ENCODE assay signal across 23 cellular contexts in the genomic region with DNA sequence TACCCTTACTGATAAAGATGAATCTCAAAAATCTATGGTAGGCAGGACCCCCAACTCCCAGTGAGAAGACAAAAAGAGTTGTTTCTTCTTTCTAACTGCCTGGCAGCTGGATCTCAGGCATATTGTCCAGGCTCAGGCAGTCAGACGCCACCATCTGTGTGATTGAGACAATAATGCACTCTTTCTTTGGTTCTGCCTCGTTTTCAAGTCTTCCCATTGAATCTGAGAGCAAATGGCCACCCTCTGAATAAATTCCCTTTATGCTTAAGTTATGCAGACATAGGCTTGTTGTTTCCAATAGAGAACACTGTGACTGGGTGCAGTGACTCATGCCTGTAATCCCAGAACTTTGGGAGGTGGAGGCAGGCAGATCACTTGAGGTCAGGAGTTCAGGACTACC. TPM values are rescaled to one million over a fixed set of nuclear protein-coding genes. Genes with fewer than 3 reads are reported as not detected.
A peak's percentile ranks its signal among the peaks of the same experiment; 100 is the strongest.
DNase-seq lines count a peak whose midpoint lies in the region; ATAC-seq, FAIRE-seq and TF ChIP-seq lines count a peak whose summit lies in the region.
"Had no signal": no experiment of that assay in that cellular context is flagged by ENCODE, and none has a peak within 500 bp of the region (broad histone marks: within the 10 kb centered on the region; RNA-seq: fewer than 3 reads in every experiment).

No MANE protein-coding gene starts in this region.

- H3K9me3 ChIP-seq in spleen (peaks cover 0 to 5% (median 0%) of the 10 kb centered on the region in 8 donors), HepG2 (ENCODE audit: low read length) (no peaks in the 10 kb centered on the region), heart right ventricle (peaks cover 0 to 4% (median 0%) of the 10 kb centered on the region in 11 donors)
- H3K9me3 ChIP-seq: body of pancreas, colonic mucosa, neutrophil, testis had no signal

- CTCF ChIA-PET in HepG2 (lab: Yijun Ruan, JAX; ENCODE audit: low intra/inter-chr PET ratio, low total read pairs): no interaction called here

- no peaks in the 10 kb centered on the region for H3K36me3 Mint-ChIP-seq in activated T-cell treated with anti-CD3 and anti-CD28 coated beads, Interleukin-2, amount 50 U/mL, for 24 hours (ENCODE audit: low read depth)
- H3K36me3 Mint-ChIP-seq in activated T-helper 2 cell treated with anti-CD3 and anti-CD28 coated beads, Interferon-gamma antibody, Interleukin-2, Interleukin-4, amounts not matched to agents 10 μg/mL and 5 μg/mL and 100 μg/mL, durations not matched to agents 14 hours and 24 hours and 36 hours (ENCODE audit: low read depth): no peaks in the 10 kb centered on the region

- no peak for FAIRE-seq in HepG2 (lab: Jason Lieb, UNC)
- FAIRE-seq: GM12892, K562 had no signal

- H3K27ac ChIP-seq in spleen (peak overlapping the region in 6 of 8 donors; percentile 36 to 73 (median 53)), HepG2 (ENCODE audit: extremely low read length, insufficient read depth, low read length) (no peak overlapping the region), heart right ventricle (peak overlapping the region in 1 of 10 donors; percentile 47)
- H3K27ac ChIP-seq: body of pancreas, colonic mucosa, neutrophil, testis had no signal

- H4K20me1 ChIP-seq in HepG2 (ENCODE audit: insufficient read depth, low read length): no peaks in the 10 kb centered on the region

- H3K4me1 ChIP-seq in spleen (peaks cover 0 to 18% (median 0%) of the 10 kb centered on the region in 6 donors), HepG2 (ENCODE audit: insufficient read depth, low read length) (no peaks in the 10 kb centered on the region), heart right ventricle (peaks cover 0 to 20% (median 0%) of the 10 kb centered on the region in 9 donors)
- H3K4me1 ChIP-seq: colonic mucosa, testis had no signal

- TF ChIP-seq EP300 in HepG2 (IDR thresholded peaks at IDR 0.05; ENCODE audit: low read depth in 2 of 2, low read length in 2 of 2): no peak
- no peak for TF ChIP-seq EP300 in HepG2 (CRISPR knock-in tag; IDR thresholded peaks at IDR 0.05; ENCODE audit: borderline replicate concordance)

- H3K4me3 ChIP-seq in spleen (no peak overlapping the region), HepG2 (replicated peaks in 1 of 3; ENCODE audit: insufficient read depth in 1 of 3, low read depth in 2 of 3, low read length in 3 of 3) (no peak overlapping the region), heart right ventricle (no peak overlapping the region)
- H3K4me3 ChIP-seq: body of pancreas, colonic mucosa, K562, testis had no signal

- H3K9me3 Mint-ChIP-seq in activated T-cell treated with anti-CD3 and anti-CD28 coated beads, Interleukin-2, amount 50 U/mL, for 24 hours: no peaks in the 10 kb centered on the region
- H3K9me3 Mint-ChIP-seq in activated T-helper 2 cell treated with anti-CD3 and anti-CD28 coated beads, Interferon-gamma antibody, Interleukin-2, Interleukin-4, amounts not matched to agents 10 μg/mL and 5 μg/mL and 100 μg/mL, durations not matched to agents 14 hours and 24 hours and 36 hours: peaks cover 4% of the 10 kb centered on the region

- no peak overlapping the region for H3K4me2 ChIP-seq in HepG2 (ENCODE audit: low read depth, low read length)

- H3K27me3 ChIP-seq in spleen (replicated peaks in 1 of 7) (no peaks in the 10 kb centered on the region), HepG2 (ENCODE audit: control insufficient read depth in 1 of 2, insufficient read depth in 2 of 2, low read length in 2 of 2) (peaks cover 0 to 8% of the 10 kb centered on the region in 2 experiments; a peak in 2 of 5 replicates), heart right ventricle (peaks cover 0 to 7% (median 0%) of the 10 kb centered on the region in 7 donors)
- H3K27me3 ChIP-seq: body of pancreas, colonic mucosa, testis had no signal

- peaks cover 36% of the 10 kb centered on the region for H3K4me1 Mint-ChIP-seq in activated T-cell treated with anti-CD3 and anti-CD28 coated beads, Interleukin-2, amount 50 U/mL, for 24 hours (ENCODE audit: low read depth)
- peaks cover 30% of the 10 kb centered on the region for H3K4me1 Mint-ChIP-seq in activated T-helper 2 cell treated with anti-CD3 and anti-CD28 coated beads, Interferon-gamma antibody, Interleukin-2, Interleukin-4, amounts not matched to agents 10 μg/mL and 5 μg/mL and 100 μg/mL, durations not matched to agents 14 hours and 24 hours and 36 hours (ENCODE audit: low read depth)

- H3K27me3 Mint-ChIP-seq in activated T-cell treated with anti-CD3 and anti-CD28 coated beads, Interleukin-2, amount 50 U/mL, for 24 hours: no peaks in the 10 kb centered on the region
- H3K27me3 Mint-ChIP-seq in activated T-helper 2 cell treated with anti-CD3 and anti-CD28 coated beads, Interferon-gamma antibody, Interleukin-2, Interleukin-4, amounts not matched to agents 10 μg/mL and 5 μg/mL and 100 μg/mL, durations not matched to agents 14 hours and 24 hours and 36 hours (ENCODE audit: low read depth): no peaks in the 10 kb centered on the region

- no peak for DNase-seq in activated T-cell treated with anti-CD3 and anti-CD28 coated beads, Interleukin-2, amount 50 U/mL, for 24 hours
- DNase-seq in activated T-cell treated with anti-CD3 and anti-CD28 coated beads, Interleukin-2, amount 50 U/mL, for 1 hour: no peak
- no peak for DNase-seq in activated T-helper 2 cell treated with anti-CD3 and anti-CD28 coated beads, Interferon-gamma antibody, Interleukin-2, Interleukin-4, amounts not matched to agents 10 μg/mL and 5 μg/mL and 100 μg/mL, durations not matched to agents 14 hours and 24 hours and 36 hours (ENCODE audit: low spot score)
- DNase-seq in head of caudate nucleus (peak in 27 of 42 donors; percentile 11 to 74 (median 35)), spleen (no peak), HepG2 (ENCODE audit: low spot score) (no peak), heart right ventricle (no peak)
- DNase-seq: activated CD4-positive, CD25-positive, alpha-beta regulatory T cell treated with anti-CD3 and anti-CD28 coated beads, Interleukin-2, amount 50 U/mL, for 72 hours; activated T-cell treated with anti-CD3 and anti-CD28 coated beads for 4 hours; body of pancreas; colonic mucosa; DMS153; NCI-H1930; NCI-H446; testis had no signal

- TF ChIP-seq CTCF in spleen (IDR thresholded peaks at IDR 0.05 in 8 of 11, conservative IDR thresholded peaks at IDR 0.05 in 3 of 11): no peak
- TF ChIP-seq CTCF in HepG2 (CRISPR knock-in tag; IDR thresholded peaks at IDR 0.05): no peak
- TF ChIP-seq CTCF in heart right ventricle (IDR thresholded peaks at IDR 0.05): no peak

- BruUV-seq in HepG2 (replicated peaks; lab: Mats Ljungman, UMichigan): no TSS peak

- H3K9ac ChIP-seq in HepG2 (ENCODE audit: insufficient read depth, low read depth, low read length): no peak overlapping the region

- intact Hi-C loops in activated T-helper 2 cell treated with anti-CD3 and anti-CD28 coated beads, Interferon-gamma antibody, Interleukin-2, Interleukin-4, amounts not matched to agents 10 μg/mL and 5 μg/mL and 100 μg/mL, durations not matched to agents 14 hours and 24 hours and 36 hours (cut with micrococcal nuclease): loop anchor here (1.0 to 2.0 kb wide), 2 partner anchors 24 to 34 kb away; no protein-coding TSS in a partner anchor
- intact Hi-C loops in head of caudate nucleus (cut with DNase I) (no loop called here), spleen (cut with DNase I; ENCODE audit: low total_unique reads) (no loop called here), HepG2 (cut with micrococcal nuclease; ENCODE audit: unreplicated experiment) (no loop called here), heart right ventricle (cut with DNase I) (no loop called here)

- H3K36me3 ChIP-seq in spleen (no peaks in the 10 kb centered on the region), HepG2 (replicated peaks in 1 of 2; ENCODE audit: control insufficient read depth in 1 of 2, insufficient read depth in 2 of 2, low read length in 2 of 2) (no peaks in the 10 kb centered on the region), heart right ventricle (no peaks in the 10 kb centered on the region)
- H3K36me3 ChIP-seq: colonic mucosa, neutrophil had no signal

- in situ Hi-C loops in HepG2 (cut with HindIII; ENCODE audit: extremely low pct_ligation_motif_present, low pct_unique_long_range_greater_than_20kb): no loop called here

- POLR2A ChIA-PET in HepG2 (lab: Yijun Ruan, JAX): no interaction called here

- H3K4me3 Mint-ChIP-seq in activated T-cell treated with anti-CD3 and anti-CD28 coated beads, Interleukin-2, amount 50 U/mL, for 24 hours: no peak overlapping the region
- no peak overlapping the region for H3K4me3 Mint-ChIP-seq in activated T-helper 2 cell treated with anti-CD3 and anti-CD28 coated beads, Interferon-gamma antibody, Interleukin-2, Interleukin-4, amounts not matched to agents 10 μg/mL and 5 μg/mL and 100 μg/mL, durations not matched to agents 14 hours and 24 hours and 36 hours (ENCODE audit: low read depth)

- H3K27ac Mint-ChIP-seq in activated T-cell treated with anti-CD3 and anti-CD28 coated beads, Interleukin-2, amount 50 U/mL, for 24 hours: peak overlapping the region; percentile 81
- peak overlapping the region; percentile 13 for H3K27ac Mint-ChIP-seq in activated T-helper 2 cell treated with anti-CD3 and anti-CD28 coated beads, Interferon-gamma antibody, Interleukin-2, Interleukin-4, amounts not matched to agents 10 μg/mL and 5 μg/mL and 100 μg/mL, durations not matched to agents 14 hours and 24 hours and 36 hours

- no peak for TF ChIP-seq RAD21 in HepG2 (CRISPR knock-in tag; IDR thresholded peaks at IDR 0.05)

- no peak overlapping the region for H2AFZ ChIP-seq in HepG2 (ENCODE audit: low read length)

- no peak for TF ChIP-seq POLR2A in spleen (IDR thresholded peaks at IDR 0.05)
- no peak for TF ChIP-seq POLR2A in HepG2 (IDR thresholded peaks at IDR 0.05; ENCODE audit: insufficient read depth in 1 of 2, low read depth in 2 of 2, low read length in 2 of 2)

- WGBS in spleen, 5 donors: 43 to 81% (median 59%) methylated on average over 2 of the region's 2 CpGs
- WGBS in HepG2 (ENCODE audit: low lambda C conversion rate): 13% methylated on average over 2 of the region's 2 CpGs
- 47 to 49% methylated on average over 2 of the region's 2 CpGs for WGBS in heart right ventricle, 2 donors

- no peaks in the 10 kb centered on the region for H3K79me2 ChIP-seq in HepG2 (ENCODE audit: insufficient read depth, low read length)

- ATAC-seq in HepG2 (no peak), heart right ventricle (no peak), HG03571 (IDR thresholded peaks at IDR 0.05; ENCODE audit: unreplicated experiment) (no peak)
- ATAC-seq: body of pancreas, K562 had no signal

RNA-seq across cellular contexts. Expression of a gene that starts 15.3 kb away (rescaled TPM):
- not detected in 2 replicates for total RNA-seq in activated T-helper 2 cell treated with anti-CD3 and anti-CD28 coated beads, Interferon-gamma antibody, Interleukin-2, Interleukin-4, amounts not matched to agents 10 μg/mL and 5 μg/mL and 100 μg/mL, durations not matched to agents 14 hours and 24 hours and 36 hours
- under 1 TPM in 2 of 7 donors, not detected in 5; 0.60 to 0.76 TPM for total RNA-seq in spleen
- polyA plus RNA-seq in spleen: under 1 TPM in 2 of 3 donors, not detected in 1; 0.05 to 0.11 TPM
- total RNA-seq in HepG2 (2016; rRNA removed; fragmentation: Illumina TruSeq; extraction: Trizol): 0.09 and 0.27 TPM in 2 replicates
- not detected in 2 replicates for total RNA-seq in HepG2 (2016; cell fraction: cytosol; rRNA removed; fragmentation: Illumina TruSeq; extraction: Trizol; ENCODE audit: low read depth)
- 0.17 TPM in 1 of 2 replicates, not detected in the other for total RNA-seq in HepG2 (2016; cell fraction: insoluble cytoplasmic fraction; rRNA removed; fragmentation: Illumina TruSeq; extraction: Trizol)
- total RNA-seq in HepG2 (2016; cell fraction: membrane; rRNA removed; fragmentation: Illumina TruSeq; extraction: Trizol): not detected in 2 replicates
- total RNA-seq in HepG2 (2016; cell fraction: nucleus; rRNA removed; fragmentation: Illumina TruSeq; extraction: Trizol): 0.19 TPM in 2 replicates
- 0.13 and 0.15 TPM in 2 replicates for polyA plus RNA-seq in HepG2 (2011; rRNA removed)
- 0.07 and 0.12 TPM in 2 replicates for polyA plus RNA-seq in HepG2 (2011; cell fraction: cytosol; rRNA removed)
- 0.21 TPM in 2 replicates for polyA plus RNA-seq in HepG2 (2011; cell fraction: nucleus; rRNA removed)
- polyA plus RNA-seq in HepG2 (2012): 0.16 and 0.19 TPM in 2 replicates
- polyA plus RNA-seq in HepG2 (2016; cell fraction: cytosol; fragmentation: Illumina TruSeq; extraction: Trizol; ENCODE audit: low read depth): not detected in 2 replicates
- 0.12 and 0.16 TPM in 2 replicates for polyA plus RNA-seq in HepG2 (2016; cell fraction: insoluble cytoplasmic fraction; fragmentation: Illumina TruSeq; extraction: Trizol; ENCODE audit: low read depth)
- 0.16 TPM in 1 of 2 replicates, not detected in the other for polyA plus RNA-seq in HepG2 (2016; cell fraction: membrane; fragmentation: Illumina TruSeq; extraction: Trizol; ENCODE audit: low read depth)
- 0.33 and 0.40 TPM in 2 replicates for polyA plus RNA-seq in HepG2 (2016; cell fraction: nucleus; fragmentation: Illumina TruSeq; extraction: Trizol; ENCODE audit: insufficient read depth, low read depth)
- polyA minus RNA-seq in HepG2 (2011; rRNA and poly(A)+ RNA removed; ENCODE audit: low replicate concordance): 0.10 TPM in 1 of 2 replicates, not detected in the other
- not detected in 2 replicates for polyA minus RNA-seq in HepG2 (2011; cell fraction: cytosol; rRNA and poly(A)+ RNA removed)
- 0.25 and 0.39 TPM in 2 replicates for polyA minus RNA-seq in HepG2 (2011; cell fraction: nucleus; rRNA and poly(A)+ RNA removed)
- total RNA-seq in heart right ventricle: 1 to 10 TPM in 1 of 10 donors, under 1 TPM in 4, not detected in 5; 0.25 to 1.1 (median 0.38) TPM
- under 1 TPM; 0.03 to 0.80 TPM for polyA plus RNA-seq in heart right ventricle
- total RNA-seq: activated naive CD4-positive, alpha-beta T cell treated with anti-CD3 and anti-CD28 coated beads, Interleukin-2, amount 50 U/mL, for 72 hours; body of pancreas; fibroblast of villous mesenchyme; K562; left lobe of liver; renal cortical epithelial cell had no signal
- polyA plus RNA-seq: K562 had no signal

RNA-seq across cellular contexts. Expression of a gene that starts 30.5 kb away (rescaled TPM):
- total RNA-seq in activated T-helper 2 cell treated with anti-CD3 and anti-CD28 coated beads, Interferon-gamma antibody, Interleukin-2, Interleukin-4, amounts not matched to agents 10 μg/mL and 5 μg/mL and 100 μg/mL, durations not matched to agents 14 hours and 24 hours and 36 hours: 0.11 TPM in 1 of 2 replicates, not detected in the other
- total RNA-seq in spleen (1 to 10 TPM in 5 of 7 donors, under 1 TPM in 1, not detected in 1; 0.64 to 4.8 (median 2.8) TPM), HepG2 (2016; rRNA removed; fragmentation: Illumina TruSeq; extraction: Trizol) (0.13 TPM in 2 replicates), heart right ventricle (1 to 10 TPM in 1 of 10 donors, under 1 TPM in 7, not detected in 2; 0.16 to 1.1 (median 0.30) TPM)
- polyA plus RNA-seq in spleen (1 to 10 TPM; 1.4 to 3.3 (median 2.0) TPM), HepG2 (2011; rRNA removed) (0.12 and 0.14 TPM in 2 replicates), heart right ventricle (1 to 10 TPM in 1 of 2 donors, under 1 TPM in 1; 0.06 to 2.4 TPM)
- not detected in 2 replicates for total RNA-seq in HepG2 (2016; cell fraction: cytosol; rRNA removed; fragmentation: Illumina TruSeq; extraction: Trizol; ENCODE audit: low read depth)
- total RNA-seq in HepG2 (2016; cell fraction: insoluble cytoplasmic fraction; rRNA removed; fragmentation: Illumina TruSeq; extraction: Trizol): 0.07 and 0.09 TPM in 2 replicates
- not detected in 2 replicates for total RNA-seq in HepG2 (2016; cell fraction: membrane; rRNA removed; fragmentation: Illumina TruSeq; extraction: Trizol)
- total RNA-seq in HepG2 (2016; cell fraction: nucleus; rRNA removed; fragmentation: Illumina TruSeq; extraction: Trizol): 0.13 and 0.50 TPM in 2 replicates
- polyA plus RNA-seq in HepG2 (2011; cell fraction: cytosol; rRNA removed): 0.10 and 0.11 TPM in 2 replicates
- 0.71 and 0.73 TPM in 2 replicates for polyA plus RNA-seq in HepG2 (2011; cell fraction: nucleus; rRNA removed)
- 0.27 and 0.30 TPM in 2 replicates for polyA plus RNA-seq in HepG2 (2012)
- not detected in 2 replicates for polyA plus RNA-seq in HepG2 (2016; cell fraction: cytosol; fragmentation: Illumina TruSeq; extraction: Trizol; ENCODE audit: low read depth)
- not detected in 2 replicates for polyA plus RNA-seq in HepG2 (2016; cell fraction: insoluble cytoplasmic fraction; fragmentation: Illumina TruSeq; extraction: Trizol; ENCODE audit: low read depth)
- not detected in 2 replicates for polyA plus RNA-seq in HepG2 (2016; cell fraction: membrane; fragmentation: Illumina TruSeq; extraction: Trizol; ENCODE audit: low read depth)
- polyA plus RNA-seq in HepG2 (2016; cell fraction: nucleus; fragmentation: Illumina TruSeq; extraction: Trizol; ENCODE audit: insufficient read depth, low read depth): 0.17 and 0.49 TPM in 2 replicates
- polyA minus RNA-seq in HepG2 (2011; rRNA and poly(A)+ RNA removed; ENCODE audit: low replicate concordance): not detected in 2 replicates
- polyA minus RNA-seq in HepG2 (2011; cell fraction: cytosol; rRNA and poly(A)+ RNA removed): 0.26 TPM in 1 of 2 replicates, not detected in the other
- polyA minus RNA-seq in HepG2 (2011; cell fraction: nucleus; rRNA and poly(A)+ RNA removed): 0.26 and 0.75 TPM in 2 replicates
- total RNA-seq: fibroblast of villous mesenchyme, K562, left lobe of liver, renal cortical epithelial cell had no signal
- polyA plus RNA-seq: K562 had no signal

RNA-seq across cellular contexts. Expression of a gene that starts 49.5 kb away (rescaled TPM):
- not detected in 2 replicates for total RNA-seq in activated T-helper 2 cell treated with anti-CD3 and anti-CD28 coated beads, Interferon-gamma antibody, Interleukin-2, Interleukin-4, amounts not matched to agents 10 μg/mL and 5 μg/mL and 100 μg/mL, durations not matched to agents 14 hours and 24 hours and 36 hours
- total RNA-seq in spleen: not detected
- under 1 TPM in 1 of 3 donors, not detected in 2; 0.05 TPM for polyA plus RNA-seq in spleen
- 3.9 and 4.1 TPM in 2 replicates for total RNA-seq in HepG2 (2016; rRNA removed; fragmentation: Illumina TruSeq; extraction: Trizol)
- 3.0 and 3.9 TPM in 2 replicates for total RNA-seq in HepG2 (2016; cell fraction: cytosol; rRNA removed; fragmentation: Illumina TruSeq; extraction: Trizol; ENCODE audit: low read depth)
- total RNA-seq in HepG2 (2016; cell fraction: insoluble cytoplasmic fraction; rRNA removed; fragmentation: Illumina TruSeq; extraction: Trizol): 3.6 and 4.7 TPM in 2 replicates
- 3.2 and 4.6 TPM in 2 replicates for total RNA-seq in HepG2 (2016; cell fraction: membrane; rRNA removed; fragmentation: Illumina TruSeq; extraction: Trizol)
- 2.9 and 3.6 TPM in 2 replicates for total RNA-seq in HepG2 (2016; cell fraction: nucleus; rRNA removed; fragmentation: Illumina TruSeq; extraction: Trizol)
- polyA plus RNA-seq in HepG2 (2011; rRNA removed): 2.1 and 3.0 TPM in 2 replicates
- 0.96 and 1.5 TPM in 2 replicates for polyA plus RNA-seq in HepG2 (2011; cell fraction: cytosol; rRNA removed)
- polyA plus RNA-seq in HepG2 (2011; cell fraction: nucleus; rRNA removed): 12.7 and 15.3 TPM in 2 replicates
- 1.0 and 1.3 TPM in 2 replicates for polyA plus RNA-seq in HepG2 (2012)
- polyA plus RNA-seq in HepG2 (2016; cell fraction: cytosol; fragmentation: Illumina TruSeq; extraction: Trizol; ENCODE audit: low read depth): 4.8 and 4.9 TPM in 2 replicates
- 4.6 and 5.5 TPM in 2 replicates for polyA plus RNA-seq in HepG2 (2016; cell fraction: insoluble cytoplasmic fraction; fragmentation: Illumina TruSeq; extraction: Trizol; ENCODE audit: low read depth)
- 4.6 and 5.0 TPM in 2 replicates for polyA plus RNA-seq in HepG2 (2016; cell fraction: membrane; fragmentation: Illumina TruSeq; extraction: Trizol; ENCODE audit: low read depth)
- 6.7 and 8.7 TPM in 2 replicates for polyA plus RNA-seq in HepG2 (2016; cell fraction: nucleus; fragmentation: Illumina TruSeq; extraction: Trizol; ENCODE audit: insufficient read depth, low read depth)
- 1.1 TPM in 1 of 2 replicates, not detected in the other for polyA minus RNA-seq in HepG2 (2011; rRNA and poly(A)+ RNA removed; ENCODE audit: low replicate concordance)
- polyA minus RNA-seq in HepG2 (2011; cell fraction: cytosol; rRNA and poly(A)+ RNA removed): 0.59 and 1.1 TPM in 2 replicates
- 3.0 and 3.3 TPM in 2 replicates for polyA minus RNA-seq in HepG2 (2011; cell fraction: nucleus; rRNA and poly(A)+ RNA removed)
- 1 to 10 TPM in 1 of 10 donors, under 1 TPM in 7, not detected in 2; 0.23 to 1.2 (median 0.40) TPM for total RNA-seq in heart right ventricle
- 1 to 10 TPM in 1 of 2 donors, under 1 TPM in 1; 0.26 to 3.7 TPM for polyA plus RNA-seq in heart right ventricle
- total RNA-seq: colonic mucosa, K562, left lobe of liver had no signal
- polyA plus RNA-seq: K562 had no signal

Comparison
In these comparisons a context has a peak if more than half of its experiments do, and no peak if none do; other contexts are left out.
1. DNase-seq: peak in head of caudate nucleus (27 of 42); none in activated T-cell treated with anti-CD3 and anti-CD28 coated beads, Interleukin-2, amount 50 U/mL, for 24 hours (single experiment), activated T-cell treated with anti-CD3 and anti-CD28 coated beads, Interleukin-2, amount 50 U/mL, for 1 hour (single experiment), activated T-helper 2 cell treated with anti-CD3 and anti-CD28 coated beads, Interferon-gamma antibody, Interleukin-2, Interleukin-4, amounts not matched to agents 10 μg/mL and 5 μg/mL and 100 μg/mL, durations not matched to agents 14 hours and 24 hours and 36 hours (single experiment), spleen (single experiment), HepG2 (single experiment) and heart right ventricle (0 of 2).